Comparison of ENCODE assay signal across 17 cellular contexts in genomic region chr2:7721413-7721995, GRCh38.
DNase-seq lines count a peak whose midpoint lies in the region; ATAC-seq and TF ChIP-seq lines count a peak whose summit lies in the region.
"Had no signal": no experiment of that assay in that cellular context is flagged by ENCODE, and none has a peak within 500 bp of the region (broad histone marks: within the 10 kb centered on the region; RNA-seq: fewer than 3 reads in every experiment).

No MANE protein-coding gene starts in this region.

- H3K27me3 Mint-ChIP-seq in CD4-positive, alpha-beta memory T cell: no peaks in the 10 kb centered on the region
- no peaks in the 10 kb centered on the region for H3K27me3 Mint-ChIP-seq in CD8-positive, alpha-beta memory T cell
- no peaks in the 10 kb centered on the region for H3K27me3 Mint-ChIP-seq in activated CD8-positive, alpha-beta T cell treated with anti-CD3 and anti-CD28 coated beads for 36 hours
- no peaks in the 10 kb centered on the region for H3K27me3 Mint-ChIP-seq in effector memory CD8-positive, alpha-beta T cell

- peaks cover 19 to 48% (median 41%) of the 10 kb centered on the region in 4 donors for H3K4me1 Mint-ChIP-seq in CD4-positive, alpha-beta memory T cell
- H3K4me1 Mint-ChIP-seq in CD8-positive, alpha-beta memory T cell: peaks cover 50 to 73% (median 69%) of the 10 kb centered on the region in 3 donors
- peaks cover 32% of the 10 kb centered on the region for H3K4me1 Mint-ChIP-seq in activated CD8-positive, alpha-beta T cell treated with anti-CD3 and anti-CD28 coated beads for 36 hours (ENCODE audit: low read depth)
- H3K4me1 Mint-ChIP-seq in effector memory CD8-positive, alpha-beta T cell (ENCODE audit: low read depth in 2 of 2): peaks cover 44 to 58% of the 10 kb centered on the region in 2 donors

- H3K27ac Mint-ChIP-seq in CD4-positive, alpha-beta memory T cell: peak overlapping the region in 4 of 7 donors; percentile 47 to 97 (median 64)
- peak overlapping the region; percentile 68 to 99 (median 95) for H3K27ac Mint-ChIP-seq in CD8-positive, alpha-beta memory T cell
- peak overlapping the region; percentile 23 for H3K27ac Mint-ChIP-seq in activated CD8-positive, alpha-beta T cell treated with anti-CD3 and anti-CD28 coated beads for 36 hours
- H3K27ac Mint-ChIP-seq in effector memory CD8-positive, alpha-beta T cell: peak overlapping the region; percentile 82 to 96

- H3K4me3 ChIP-seq in CD4-positive, alpha-beta memory T cell (ENCODE audit: low read length in 2 of 2): no peak overlapping the region
- H3K4me3 ChIP-seq in CD8-positive, alpha-beta memory T cell (ENCODE audit: low read length): no peak overlapping the region
- H3K4me3 ChIP-seq: BLaER1 treated with 17β-estradiol and CSF1 and Interleukin-3, amounts not matched to agents 10 nM and 100 nM; GM23248; K562 had no signal

- H3K36me3 ChIP-seq in CD4-positive, alpha-beta memory T cell (ENCODE audit: insufficient read depth, low read length): no peaks in the 10 kb centered on the region
- H3K36me3 ChIP-seq in CD8-positive, alpha-beta memory T cell (ENCODE audit: insufficient read depth, low read length): no peaks in the 10 kb centered on the region
- H3K36me3 ChIP-seq: BLaER1 treated with 17β-estradiol and CSF1 and Interleukin-3, amounts not matched to agents 10 nM and 100 nM had no signal

- H3K4me1 ChIP-seq in CD4-positive, alpha-beta memory T cell (ENCODE audit: insufficient read depth, low read length): peaks cover 18% of the 10 kb centered on the region
- H3K4me1 ChIP-seq in CD8-positive, alpha-beta memory T cell (ENCODE audit: insufficient read depth, low read length): peaks cover 35% of the 10 kb centered on the region

- CTCF ChIA-PET in CD4-positive, alpha-beta memory T cell (lab: Charles Lee; ENCODE audit: partially characterized antibody): no interaction called here
- CTCF ChIA-PET in CD8-positive, alpha-beta memory T cell (lab: Charles Lee): interaction anchor here (0.8 kb wide), 2 partner anchors 11 to 50 kb away, joined by 4 read pairs; no protein-coding TSS in a partner anchor
- CTCF ChIA-PET in activated CD8-positive, alpha-beta T cell treated with anti-CD3 and anti-CD28 coated beads for 36 hours (lab: Charles Lee): interaction anchor here (1.5 to 2.1 kb wide), 2 partner anchors 9 to 50 kb away, joined by 4 to 5 read pairs; no protein-coding TSS in a partner anchor

- no peak overlapping the region for H3K27ac ChIP-seq in CD4-positive, alpha-beta memory T cell (ENCODE audit: low read depth, low read length)
- H3K27ac ChIP-seq in CD8-positive, alpha-beta memory T cell (ENCODE audit: low read depth, low read length): no peak overlapping the region
- H3K27ac ChIP-seq: BLaER1 treated with 17β-estradiol and CSF1 and Interleukin-3, amounts not matched to agents 10 nM and 100 nM; GM23248 had no signal

- H3K36me3 Mint-ChIP-seq in CD4-positive, alpha-beta memory T cell: no peaks in the 10 kb centered on the region
- peaks cover 0 to 7% (median 0%) of the 10 kb centered on the region in 3 donors for H3K36me3 Mint-ChIP-seq in CD8-positive, alpha-beta memory T cell
- H3K36me3 Mint-ChIP-seq in activated CD8-positive, alpha-beta T cell treated with anti-CD3 and anti-CD28 coated beads for 36 hours (ENCODE audit: low read depth): peaks cover 8% of the 10 kb centered on the region
- no peaks in the 10 kb centered on the region for H3K36me3 Mint-ChIP-seq in effector memory CD8-positive, alpha-beta T cell (ENCODE audit: insufficient read depth)

- intact Hi-C loops in CD4-positive, alpha-beta memory T cell (cut with micrococcal nuclease): no loop called here
- intact Hi-C loops in activated CD8-positive, alpha-beta T cell treated with anti-CD3 and anti-CD28 coated beads for 36 hours (cut with micrococcal nuclease): loop anchor here (10.0 kb wide), 1 partner anchor 963 kb away; the partner anchor contains the start of gene ID2

- no peak for TF ChIP-seq CTCF in activated CD8-positive, alpha-beta T cell treated with anti-CD3 and anti-CD28 coated beads for 36 hours (IDR thresholded peaks at IDR 0.05)

- H3K9me3 Mint-ChIP-seq in CD4-positive, alpha-beta memory T cell: no peaks in the 10 kb centered on the region
- H3K9me3 Mint-ChIP-seq in CD8-positive, alpha-beta memory T cell: no peaks in the 10 kb centered on the region
- H3K9me3 Mint-ChIP-seq in activated CD8-positive, alpha-beta T cell treated with anti-CD3 and anti-CD28 coated beads for 36 hours: peaks cover 2% of the 10 kb centered on the region
- no peaks in the 10 kb centered on the region for H3K9me3 Mint-ChIP-seq in effector memory CD8-positive, alpha-beta T cell

- no peaks in the 10 kb centered on the region for H3K27me3 ChIP-seq in CD4-positive, alpha-beta memory T cell (ENCODE audit: insufficient read depth, low read length)
- H3K27me3 ChIP-seq in CD8-positive, alpha-beta memory T cell (ENCODE audit: insufficient read depth, low read length, poor library complexity, severe bottlenecking): no peaks in the 10 kb centered on the region
- H3K27me3 ChIP-seq: BLaER1 treated with 17β-estradiol and CSF1 and Interleukin-3, amounts not matched to agents 10 nM and 100 nM had no signal

- DNase-seq in CD4-positive, alpha-beta memory T cell: no peak
- no peak for DNase-seq in CD8-positive, alpha-beta memory T cell
- DNase-seq in activated CD8-positive, alpha-beta T cell treated with anti-CD3 and anti-CD28 coated beads for 36 hours: no peak
- no peak for DNase-seq in effector memory CD8-positive, alpha-beta T cell
- DNase-seq in NCI-H1417 treated with DMSO at 0.1 percent for 48 hours (lab: John Stamatoyannopoulos, UW): no peak
- no peak for DNase-seq in GDM1 (lab: John Stamatoyannopoulos, UW)
- DNase-seq: DMS79 treated with DMSO at 0.1 percent for 48 hours, GM23248, NCI-H1092 treated with DMSO at 0.1 percent for 48 hours, NCI-H2081 treated with DMSO at 0.1 percent for 48 hours, NCI-H446 treated with DMSO at 0.1 percent for 48 hours, OCI-M1, Right ventricle myocardium superior had no signal

- no peak for ATAC-seq in activated CD8-positive, alpha-beta T cell treated with anti-CD3 and anti-CD28 coated beads for 36 hours
- ATAC-seq in effector memory CD8-positive, alpha-beta T cell (replicated peaks): no peak
- ATAC-seq in HG03280 (IDR thresholded peaks at IDR 0.05; ENCODE audit: unreplicated experiment) (no peak), HG03520 (IDR thresholded peaks at IDR 0.05; ENCODE audit: unreplicated experiment) (no peak)
- ATAC-seq: K562 had no signal

- H3K4me3 Mint-ChIP-seq in CD4-positive, alpha-beta memory T cell: peak overlapping the region in 4 of 8 donors; percentile 21 to 70 (median 48)
- peak overlapping the region; percentile 15 to 91 (median 75) for H3K4me3 Mint-ChIP-seq in CD8-positive, alpha-beta memory T cell
- no peak overlapping the region for H3K4me3 Mint-ChIP-seq in activated CD8-positive, alpha-beta T cell treated with anti-CD3 and anti-CD28 coated beads for 36 hours
- H3K4me3 Mint-ChIP-seq in effector memory CD8-positive, alpha-beta T cell: peak overlapping the region; percentile 68 to 73

- no peaks in the 10 kb centered on the region for H3K9me3 ChIP-seq in CD4-positive, alpha-beta memory T cell (ENCODE audit: control insufficient read depth in 1 of 2, low read length in 2 of 2)
- no peaks in the 10 kb centered on the region for H3K9me3 ChIP-seq in CD8-positive, alpha-beta memory T cell (ENCODE audit: low read length)
- H3K9me3 ChIP-seq: BLaER1 treated with 17β-estradiol and CSF1 and Interleukin-3, amounts not matched to agents 10 nM and 100 nM had no signal

- POLR2A ChIA-PET in CD4-positive, alpha-beta memory T cell (lab: Charles Lee; ENCODE audit: partially characterized antibody): no interaction called here
- POLR2A ChIA-PET in CD8-positive, alpha-beta memory T cell (lab: Charles Lee): no interaction called here
- POLR2A ChIA-PET in activated CD8-positive, alpha-beta T cell treated with anti-CD3 and anti-CD28 coated beads for 36 hours (lab: Charles Lee): interaction anchor here (0.6 kb wide), 1 partner anchor 193 kb away, joined by 3 read pairs; no protein-coding TSS in a partner anchor

Comparison
In these comparisons a context has a peak if more than half of its experiments do, and no peak if none do; other contexts are left out.
1. H3K27ac Mint-ChIP-seq: peak in every context shown above with its lines; median percentile 95 in CD8-positive, alpha-beta memory T cell; 89 in effector memory CD8-positive, alpha-beta T cell; 64 in CD4-positive, alpha-beta memory T cell; 23 in activated CD8-positive, alpha-beta T cell treated with anti-CD3 and anti-CD28 coated beads for 36 hours.